ENCODE assay signal across 14 cellular contexts in genomic region chr2:9712263-9712662, GRCh38.
DNase-seq lines count a peak whose midpoint lies in the region; ATAC-seq and TF ChIP-seq lines count a peak whose summit lies in the region.
"Had no signal": no experiment of that assay in that cellular context is flagged by ENCODE, and none has a peak within 500 bp of the region (broad histone marks: within the 10 kb centered on the region; RNA-seq: fewer than 3 reads in every experiment).

No MANE protein-coding gene starts in this region.

- POLR2A ChIA-PET in CD8-positive, alpha-beta T cell (lab: Charles Lee), result no interaction called here

- H3K9ac ChIP-seq in BLaER1 treated with 17β-estradiol and CSF1 and Interleukin-3, amounts not matched to agents 10 nM and 100 nM, result peak overlapping the region in 2 of 11 experiments; percentile 14 to 20; a peak in 2 of 22 replicates

- H3K27me3 Mint-ChIP-seq in CD8-positive, alpha-beta T cell (ENCODE audit: low read depth), result no peaks in the 10 kb centered on the region
- no peaks in the 10 kb centered on the region for H3K27me3 Mint-ChIP-seq in activated CD4-positive, alpha-beta T cell treated with anti-CD3 and anti-CD28 coated beads, Interleukin-2, amount 10 ng/mL, durations not matched to agents 24 days and 14 days
- H3K27me3 Mint-ChIP-seq in effector memory CD8-positive, alpha-beta T cell, result no peaks in the 10 kb centered on the region

- H3K36me3 Mint-ChIP-seq in CD8-positive, alpha-beta T cell, result no peaks in the 10 kb centered on the region
- no peaks in the 10 kb centered on the region for H3K36me3 Mint-ChIP-seq in activated CD4-positive, alpha-beta T cell treated with anti-CD3 and anti-CD28 coated beads, Interleukin-2, amount 10 ng/mL, durations not matched to agents 24 days and 14 days (ENCODE audit: low read depth)
- no peaks in the 10 kb centered on the region for H3K36me3 Mint-ChIP-seq in effector memory CD8-positive, alpha-beta T cell (ENCODE audit: insufficient read depth)

- H3K27ac ChIP-seq in BLaER1 treated with 17β-estradiol and CSF1 and Interleukin-3, amounts not matched to agents 10 nM and 100 nM, result no peak overlapping the region
- no peak overlapping the region for H3K27ac ChIP-seq in CD8-positive, alpha-beta T cell (ENCODE audit: low read depth, low read length)
- H3K27ac ChIP-seq: ascending aorta, gastroesophageal sphincter, testis had no signal

- peaks cover 12% of the 10 kb centered on the region for H3K4me1 Mint-ChIP-seq in CD8-positive, alpha-beta T cell (ENCODE audit: low read depth)
- peaks cover 43% of the 10 kb centered on the region for H3K4me1 Mint-ChIP-seq in activated CD4-positive, alpha-beta T cell treated with anti-CD3 and anti-CD28 coated beads, Interleukin-2, amount 10 ng/mL, durations not matched to agents 24 days and 14 days
- H3K4me1 Mint-ChIP-seq in effector memory CD8-positive, alpha-beta T cell (ENCODE audit: low read depth in 2 of 2), result peaks cover 20 to 32% of the 10 kb centered on the region in 2 donors
- H3K4me1 Mint-ChIP-seq: B cell had no signal

- no peak for TF ChIP-seq CTCF in CD8-positive, alpha-beta T cell (IDR thresholded peaks at IDR 0.05)

- H3K4me3 Mint-ChIP-seq in CD8-positive, alpha-beta T cell, result peak overlapping the region; percentile 54
- H3K4me3 Mint-ChIP-seq in activated CD4-positive, alpha-beta T cell treated with anti-CD3 and anti-CD28 coated beads, Interleukin-2, amount 10 ng/mL, durations not matched to agents 24 days and 14 days, result peak overlapping the region; percentile 42
- peak overlapping the region; percentile 64 to 72 for H3K4me3 Mint-ChIP-seq in effector memory CD8-positive, alpha-beta T cell
- H3K4me3 Mint-ChIP-seq: B cell, nephron progenitor cell had no signal

- no peaks in the 10 kb centered on the region for H3K9me3 Mint-ChIP-seq in CD8-positive, alpha-beta T cell
- H3K9me3 Mint-ChIP-seq in activated CD4-positive, alpha-beta T cell treated with anti-CD3 and anti-CD28 coated beads, Interleukin-2, amount 10 ng/mL, durations not matched to agents 24 days and 14 days, result no peaks in the 10 kb centered on the region
- H3K9me3 Mint-ChIP-seq in effector memory CD8-positive, alpha-beta T cell, result no peaks in the 10 kb centered on the region

- no peak for DNase-seq in CD8-positive, alpha-beta T cell
- DNase-seq in activated CD4-positive, alpha-beta T cell treated with anti-CD3 and anti-CD28 coated beads, Interleukin-2, amount 10 ng/mL, durations not matched to agents 24 days and 14 days, result peak; percentile 74
- DNase-seq in effector memory CD8-positive, alpha-beta T cell, result peak in 2 of 3 experiments; percentile 12 to 28
- no peak for DNase-seq in ACHN
- DNase-seq: NCI-H526 treated with DMSO at 0.1 percent for 48 hours, nephron progenitor cell, testis had no signal

- peak overlapping the region; percentile 54 to 79 (median 63) for H3K4me2 ChIP-seq in BLaER1 treated with 17β-estradiol and CSF1 and Interleukin-3, amounts not matched to agents 10 nM and 100 nM

- H3K4me1 ChIP-seq in BLaER1 treated with 17β-estradiol and CSF1 and Interleukin-3, amounts not matched to agents 10 nM and 100 nM, result peaks cover 35 to 69% (median 58%) of the 10 kb centered on the region in 10 experiments
- no peaks in the 10 kb centered on the region for H3K4me1 ChIP-seq in CD8-positive, alpha-beta T cell (ENCODE audit: insufficient read depth, low read length)
- H3K4me1 ChIP-seq: ascending aorta, gastroesophageal sphincter, testis had no signal

- peak; percentile 20 for ATAC-seq in CD8-positive, alpha-beta T cell
- ATAC-seq in effector memory CD8-positive, alpha-beta T cell (replicated peaks), result peak; percentile 80
- no peak for ATAC-seq in SK-N-SH treated with all-trans-retinoic acid at 6 μM for 48 hours
- no peak for ATAC-seq in HG03108 (IDR thresholded peaks at IDR 0.05; ENCODE audit: unreplicated experiment)
- ATAC-seq: gastroesophageal sphincter had no signal

- H3K27ac Mint-ChIP-seq in CD8-positive, alpha-beta T cell, result peak overlapping the region; percentile 29
- H3K27ac Mint-ChIP-seq in activated CD4-positive, alpha-beta T cell treated with anti-CD3 and anti-CD28 coated beads, Interleukin-2, amount 10 ng/mL, durations not matched to agents 24 days and 14 days, result peak overlapping the region; percentile 86
- H3K27ac Mint-ChIP-seq in effector memory CD8-positive, alpha-beta T cell, result peak overlapping the region; percentile 91
- H3K27ac Mint-ChIP-seq: B cell, nephron progenitor cell had no signal

- no peaks in the 10 kb centered on the region for H4K20me1 ChIP-seq in BLaER1 treated with 17β-estradiol and CSF1 and Interleukin-3, amounts not matched to agents 10 nM and 100 nM

- intact Hi-C loops in CD8-positive, alpha-beta T cell (cut with DNase I, micrococcal nuclease), result no loop called here
- intact Hi-C loops in activated CD4-positive, alpha-beta T cell treated with anti-CD3 and anti-CD28 coated beads, Interleukin-2, amount 10 ng/mL, durations not matched to agents 24 days and 14 days (cut with micrococcal nuclease), result loop anchor here (1.0 kb wide), 1 partner anchor 9 kb away; no protein-coding TSS in a partner anchor

- no peaks in the 10 kb centered on the region for H3K36me3 ChIP-seq in BLaER1 treated with 17β-estradiol and CSF1 and Interleukin-3, amounts not matched to agents 10 nM and 100 nM
- H3K36me3 ChIP-seq in CD8-positive, alpha-beta T cell (ENCODE audit: insufficient read depth, low read length), result no peaks in the 10 kb centered on the region
- H3K36me3 ChIP-seq: ascending aorta, gastroesophageal sphincter had no signal

- CTCF ChIA-PET in CD8-positive, alpha-beta T cell (lab: Charles Lee), result interaction anchor here (1.0 kb wide), 1 partner anchor 59 kb away, joined by 3 read pairs; no protein-coding TSS in a partner anchor

- in situ Hi-C loops in ACHN (cut with HindIII; ENCODE audit: low pct_ligation_motif_present, low pct_unique_long_range_greater_than_20kb, low sequenced_read_pairs), result no loop called here

- H3K27me3 ChIP-seq in BLaER1 treated with 17β-estradiol and CSF1 and Interleukin-3, amounts not matched to agents 10 nM and 100 nM, result no peaks in the 10 kb centered on the region
- H3K27me3 ChIP-seq in CD8-positive, alpha-beta T cell (ENCODE audit: insufficient read depth, low read length), result no peaks in the 10 kb centered on the region
- H3K27me3 ChIP-seq: ascending aorta, gastroesophageal sphincter, testis had no signal

- no peak overlapping the region for H3K4me3 ChIP-seq in BLaER1 treated with 17β-estradiol and CSF1 and Interleukin-3, amounts not matched to agents 10 nM and 100 nM
- H3K4me3 ChIP-seq in CD8-positive, alpha-beta T cell (ENCODE audit: low read depth, low read length), result no peak overlapping the region
- H3K4me3 ChIP-seq: ascending aorta, gastroesophageal sphincter, lung, testis had no signal

- peaks cover 0 to 7% (median 0%) of the 10 kb centered on the region in 11 experiments; a peak in 6 of 22 replicates for H3K9me3 ChIP-seq in BLaER1 treated with 17β-estradiol and CSF1 and Interleukin-3, amounts not matched to agents 10 nM and 100 nM (replicated peaks in 1 of 11)
- no peaks in the 10 kb centered on the region for H3K9me3 ChIP-seq in CD8-positive, alpha-beta T cell (ENCODE audit: low read length)
- H3K9me3 ChIP-seq: ascending aorta, testis had no signal

TF ChIP-seq in SK-N-SH treated with all-trans-retinoic acid at 6 μM for 48 hours, 23 proteins besides CTCF, POLR2A, EP300 and RAD21 (continues in another document):
- no peak for TF ChIP-seq ESRRG (CRISPR knock-in tag; IDR thresholded peaks at IDR 0.05)
- no peak for TF ChIP-seq CSRNP3 (CRISPR knock-in tag; IDR thresholded peaks at IDR 0.05)
- TF ChIP-seq OSR1 (CRISPR knock-in tag; IDR thresholded peaks at IDR 0.05), result no peak
- TF ChIP-seq, protein P1, sequence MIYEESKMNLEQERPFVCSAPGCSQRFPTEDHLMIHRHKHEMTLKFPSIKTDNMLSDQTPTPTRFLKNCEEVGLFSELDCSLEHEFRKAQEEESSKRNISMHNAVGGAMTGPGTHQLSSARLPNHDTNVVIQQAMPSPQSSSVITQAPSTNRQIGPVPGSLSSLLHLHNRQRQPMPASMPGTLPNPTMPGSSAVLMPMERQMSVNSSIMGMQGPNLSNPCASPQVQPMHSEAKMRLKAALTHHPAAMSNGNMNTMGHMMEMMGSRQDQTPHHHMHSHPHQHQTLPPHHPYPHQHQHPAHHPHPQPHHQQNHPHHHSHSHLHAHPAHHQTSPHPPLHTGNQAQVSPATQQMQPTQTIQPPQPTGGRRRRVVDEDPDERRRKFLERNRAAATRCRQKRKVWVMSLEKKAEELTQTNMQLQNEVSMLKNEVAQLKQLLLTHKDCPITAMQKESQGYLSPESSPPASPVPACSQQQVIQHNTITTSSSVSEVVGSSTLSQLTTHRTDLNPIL (CRISPR knock-in tag; IDR thresholded peaks at IDR 0.05; ENCODE audit: low read depth), result no peak
- no peak for TF ChIP-seq ISL1 (CRISPR knock-in tag; IDR thresholded peaks at IDR 0.05)
- TF ChIP-seq ZNF70 (CRISPR knock-in tag; IDR thresholded peaks at IDR 0.05), result no peak
- no peak for TF ChIP-seq ZNF565 (CRISPR knock-in tag; conservative IDR thresholded peaks at IDR 0.05; ENCODE audit: low read depth)

Comparison
In these comparisons a context has a peak if more than half of its experiments do, and no peak if none do; other contexts are left out.
1. ATAC-seq: peak in CD8-positive, alpha-beta T cell (single experiment) and effector memory CD8-positive, alpha-beta T cell (single experiment); none in SK-N-SH treated with all-trans-retinoic acid at 6 μM for 48 hours (single experiment) and HG03108 (single experiment).
2. DNase-seq: peak in activated CD4-positive, alpha-beta T cell treated with anti-CD3 and anti-CD28 coated beads, Interleukin-2, amount 10 ng/mL, durations not matched to agents 24 days and 14 days (single experiment) and effector memory CD8-positive, alpha-beta T cell (2 of 3); none in CD8-positive, alpha-beta T cell (0 of 7) and ACHN (single experiment).
3. H3K27ac Mint-ChIP-seq: peak in every context shown above with its lines; median percentile 91 in effector memory CD8-positive, alpha-beta T cell; 86 in activated CD4-positive, alpha-beta T cell treated with anti-CD3 and anti-CD28 coated beads, Interleukin-2, amount 10 ng/mL, durations not matched to agents 24 days and 14 days; 29 in CD8-positive, alpha-beta T cell.
4. Peak in every context shown above with its lines, with median percentiles within 50 percentile points of each other: H3K4me3 Mint-ChIP-seq.